Comparison of ENCODE assay signal across 2 cellular contexts in the genomic region with DNA sequence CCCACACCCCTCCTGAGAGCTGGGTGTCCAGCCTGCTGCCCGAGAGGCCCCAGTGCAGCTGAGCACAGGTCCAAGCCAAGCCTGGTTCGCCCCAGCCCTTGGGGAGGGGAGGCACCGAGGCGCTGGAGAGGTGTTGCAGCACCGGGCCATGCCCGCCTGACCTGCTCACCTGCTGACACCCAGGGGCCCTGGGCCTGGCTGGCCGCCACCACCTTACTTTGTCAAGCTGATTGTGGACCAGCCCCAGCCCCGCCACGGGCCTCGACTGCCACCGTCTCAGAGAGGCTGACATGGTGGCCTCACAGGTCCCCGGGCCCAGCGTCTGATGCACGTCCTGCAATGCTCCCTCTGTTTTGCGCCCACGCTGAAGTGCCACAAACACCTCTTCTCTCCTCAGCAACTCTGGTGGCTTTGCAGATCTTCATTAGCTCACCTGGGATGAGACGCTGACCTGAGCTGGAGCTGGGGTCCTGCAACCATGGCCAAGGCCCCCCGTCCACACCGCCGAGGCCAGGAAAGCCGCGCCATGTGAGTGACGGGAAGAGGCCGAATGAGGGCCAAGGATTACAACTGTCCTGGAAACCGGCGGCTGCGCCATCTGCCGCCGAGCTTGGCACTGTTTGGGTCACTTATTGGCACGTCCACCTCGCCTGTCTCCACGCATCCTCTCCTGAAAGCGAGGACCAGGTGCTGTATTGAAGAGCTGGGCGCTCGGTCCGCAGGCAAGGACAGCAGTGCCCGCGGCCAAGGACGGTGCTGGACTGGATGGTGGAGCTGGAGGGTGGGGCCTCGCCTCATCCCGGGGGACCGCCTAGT.
TF ChIP-seq lines count a peak whose summit lies in the region.

No MANE protein-coding gene starts in this region.

TF ChIP-seq in HepG2, 621 proteins besides CTCF, POLR2A, EP300 and RAD21:
- TF ChIP-seq YEATS4 (CRISPR knock-in tag; IDR thresholded peaks at IDR 0.05; ENCODE audit: borderline replicate concordance) (no peak), ZNF383 (CRISPR knock-in tag; IDR thresholded peaks at IDR 0.05; ENCODE audit: borderline replicate concordance) (no peak), ZNF335 (CRISPR knock-in tag; IDR thresholded peaks at IDR 0.05) (no peak), HDAC6 (IDR thresholded peaks at IDR 0.05; ENCODE audit: low read depth, low read length) (no peak), HOXA3 (CRISPR knock-in tag; IDR thresholded peaks at IDR 0.05) (no peak), REPIN1 (CRISPR knock-in tag; IDR thresholded peaks at IDR 0.05; ENCODE audit: borderline replicate concordance, low read depth) (no peak), KAT7 (CRISPR knock-in tag; IDR thresholded peaks at IDR 0.05; ENCODE audit: borderline replicate concordance) (no peak), ZSCAN21 (CRISPR knock-in tag; IDR thresholded peaks at IDR 0.05; ENCODE audit: borderline replicate concordance) (no peak), IKZF1 (IDR thresholded peaks at IDR 0.05) (no peak), SIN3A (IDR thresholded peaks at IDR 0.05; ENCODE audit: borderline replicate concordance, low read depth, low read length) (no peak)
- TF ChIP-seq, protein P1, sequence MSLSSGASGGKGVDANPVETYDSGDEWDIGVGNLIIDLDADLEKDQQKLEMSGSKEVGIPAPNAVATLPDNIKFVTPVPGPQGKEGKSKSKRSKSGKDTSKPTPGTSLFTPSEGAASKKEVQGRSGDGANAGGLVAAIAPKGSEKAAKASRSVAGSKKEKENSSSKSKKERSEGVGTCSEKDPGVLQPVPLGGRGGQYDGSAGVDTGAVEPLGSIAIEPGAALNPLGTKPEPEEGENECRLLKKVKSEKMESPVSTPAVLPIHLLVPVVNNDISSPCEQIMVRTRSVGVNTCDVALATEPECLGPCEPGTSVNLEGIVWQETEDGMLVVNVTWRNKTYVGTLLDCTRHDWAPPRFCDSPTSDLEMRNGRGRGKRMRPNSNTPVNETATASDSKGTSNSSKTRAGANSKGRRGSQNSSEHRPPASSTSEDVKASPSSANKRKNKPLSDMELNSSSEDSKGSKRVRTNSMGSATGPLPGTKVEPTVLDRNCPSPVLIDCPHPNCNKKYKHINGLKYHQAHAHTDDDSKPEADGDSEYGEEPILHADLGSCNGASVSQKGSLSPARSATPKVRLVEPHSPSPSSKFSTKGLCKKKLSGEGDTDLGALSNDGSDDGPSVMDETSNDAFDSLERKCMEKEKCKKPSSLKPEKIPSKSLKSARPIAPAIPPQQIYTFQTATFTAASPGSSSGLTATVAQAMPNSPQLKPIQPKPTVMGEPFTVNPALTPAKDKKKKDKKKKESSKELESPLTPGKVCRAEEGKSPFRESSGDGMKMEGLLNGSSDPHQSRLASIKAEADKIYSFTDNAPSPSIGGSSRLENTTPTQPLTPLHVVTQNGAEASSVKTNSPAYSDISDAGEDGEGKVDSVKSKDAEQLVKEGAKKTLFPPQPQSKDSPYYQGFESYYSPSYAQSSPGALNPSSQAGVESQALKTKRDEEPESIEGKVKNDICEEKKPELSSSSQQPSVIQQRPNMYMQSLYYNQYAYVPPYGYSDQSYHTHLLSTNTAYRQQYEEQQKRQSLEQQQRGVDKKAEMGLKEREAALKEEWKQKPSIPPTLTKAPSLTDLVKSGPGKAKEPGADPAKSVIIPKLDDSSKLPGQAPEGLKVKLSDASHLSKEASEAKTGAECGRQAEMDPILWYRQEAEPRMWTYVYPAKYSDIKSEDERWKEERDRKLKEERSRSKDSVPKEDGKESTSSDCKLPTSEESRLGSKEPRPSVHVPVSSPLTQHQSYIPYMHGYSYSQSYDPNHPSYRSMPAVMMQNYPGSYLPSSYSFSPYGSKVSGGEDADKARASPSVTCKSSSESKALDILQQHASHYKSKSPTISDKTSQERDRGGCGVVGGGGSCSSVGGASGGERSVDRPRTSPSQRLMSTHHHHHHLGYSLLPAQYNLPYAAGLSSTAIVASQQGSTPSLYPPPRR (CRISPR knock-in tag; IDR thresholded peaks at IDR 0.05; ENCODE audit: borderline replicate concordance), result no peak
- TF ChIP-seq, protein P2, sequence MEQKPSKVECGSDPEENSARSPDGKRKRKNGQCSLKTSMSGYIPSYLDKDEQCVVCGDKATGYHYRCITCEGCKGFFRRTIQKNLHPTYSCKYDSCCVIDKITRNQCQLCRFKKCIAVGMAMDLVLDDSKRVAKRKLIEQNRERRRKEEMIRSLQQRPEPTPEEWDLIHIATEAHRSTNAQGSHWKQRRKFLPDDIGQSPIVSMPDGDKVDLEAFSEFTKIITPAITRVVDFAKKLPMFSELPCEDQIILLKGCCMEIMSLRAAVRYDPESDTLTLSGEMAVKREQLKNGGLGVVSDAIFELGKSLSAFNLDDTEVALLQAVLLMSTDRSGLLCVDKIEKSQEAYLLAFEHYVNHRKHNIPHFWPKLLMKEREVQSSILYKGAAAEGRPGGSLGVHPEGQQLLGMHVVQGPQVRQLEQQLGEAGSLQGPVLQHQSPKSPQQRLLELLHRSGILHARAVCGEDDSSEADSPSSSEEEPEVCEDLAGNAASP (CRISPR knock-in tag; IDR thresholded peaks at IDR 0.05; ENCODE audit: borderline replicate concordance), result no peak
- TF ChIP-seq, protein P3, sequence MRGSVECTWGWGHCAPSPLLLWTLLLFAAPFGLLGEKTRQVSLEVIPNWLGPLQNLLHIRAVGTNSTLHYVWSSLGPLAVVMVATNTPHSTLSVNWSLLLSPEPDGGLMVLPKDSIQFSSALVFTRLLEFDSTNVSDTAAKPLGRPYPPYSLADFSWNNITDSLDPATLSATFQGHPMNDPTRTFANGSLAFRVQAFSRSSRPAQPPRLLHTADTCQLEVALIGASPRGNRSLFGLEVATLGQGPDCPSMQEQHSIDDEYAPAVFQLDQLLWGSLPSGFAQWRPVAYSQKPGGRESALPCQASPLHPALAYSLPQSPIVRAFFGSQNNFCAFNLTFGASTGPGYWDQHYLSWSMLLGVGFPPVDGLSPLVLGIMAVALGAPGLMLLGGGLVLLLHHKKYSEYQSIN (CRISPR knock-in tag; IDR thresholded peaks at IDR 0.05; ENCODE audit: borderline replicate concordance), result no peak

TF ChIP-seq in H1, 55 proteins besides CTCF, POLR2A, EP300 and RAD21:
- TF ChIP-seq CTBP2 (IDR thresholded peaks at IDR 0.05; ENCODE audit: borderline replicate concordance, insufficient read depth, insufficient read length, low read length) (no peak), RNF2 (IDR thresholded peaks at IDR 0.05; ENCODE audit: borderline replicate concordance, low read depth, low read length, missing control alignments, poor library complexity, severe bottlenecking) (no peak), POLR2AphosphoS5 (IDR thresholded peaks at IDR 0.05; ENCODE audit: low read depth, low read length) (no peak), TEAD4 (IDR thresholded peaks at IDR 0.05; ENCODE audit: low read depth, low read length) (no peak), CHD2 (IDR thresholded peaks at IDR 0.05; ENCODE audit: low read length) (no peak), CEBPB (IDR thresholded peaks at IDR 0.05; ENCODE audit: low read depth, low read length) (no peak)
